20 cellular contexts compared by ENCODE assay signal in the genomic region with DNA sequence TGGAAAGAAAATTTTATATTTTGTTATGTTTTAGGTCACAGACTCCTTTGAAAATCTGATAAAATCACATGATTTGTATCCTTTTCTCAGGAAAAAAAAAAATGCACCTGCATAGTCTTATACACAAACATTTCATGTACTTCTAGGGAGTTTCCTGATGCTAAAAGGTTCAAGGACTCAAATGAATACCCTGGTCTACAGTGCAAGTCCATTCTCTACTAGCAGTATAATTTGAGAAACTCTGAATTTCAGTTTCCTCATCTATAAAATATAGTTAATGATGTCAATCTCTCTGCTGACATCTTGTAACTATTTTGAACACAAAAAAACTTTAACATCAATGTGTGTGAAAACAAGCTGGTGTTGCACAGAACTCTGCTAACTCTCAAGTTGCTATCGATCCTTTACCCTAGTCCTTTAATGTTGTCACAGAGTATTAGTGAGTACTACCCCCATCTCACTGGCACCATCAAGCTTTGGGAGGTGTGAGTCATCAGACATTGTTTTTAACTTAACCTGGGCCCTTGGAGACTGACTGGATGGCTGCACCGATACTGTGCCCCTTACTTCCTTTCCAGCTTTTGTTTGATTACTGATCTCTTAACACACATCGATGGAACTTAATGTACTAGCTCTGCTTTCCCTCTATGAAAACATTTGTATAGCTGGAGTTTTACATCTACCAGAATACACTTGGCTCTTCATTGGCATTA.
DNase-seq lines count a peak whose midpoint lies in the region; ATAC-seq, FAIRE-seq and TF ChIP-seq lines count a peak whose summit lies in the region.
"Had no signal": no experiment of that assay in that cellular context is flagged by ENCODE, and none has a peak within 500 bp of the region (broad histone marks: within the 10 kb centered on the region; RNA-seq: fewer than 3 reads in every experiment).

No MANE protein-coding gene starts in this region.

- no peaks in the 10 kb centered on the region for H4K20me1 ChIP-seq in endothelial cell of umbilical vein (replicated peaks; ENCODE audit: control insufficient read depth, extremely low read depth, insufficient read depth, low read length)

- H3K9ac ChIP-seq in endothelial cell of umbilical vein (replicated peaks; ENCODE audit: extremely low read depth, insufficient read depth, low read length), result no peak overlapping the region

- ATAC-seq in GM18909 (IDR thresholded peaks at IDR 0.05; ENCODE audit: poor library complexity, unreplicated experiment) (peak; percentile 53), HG02852 (IDR thresholded peaks at IDR 0.05; ENCODE audit: unreplicated experiment) (peak; percentile 57), GM21717 (IDR thresholded peaks at IDR 0.05; ENCODE audit: unreplicated experiment) (no peak)
- no peak for ATAC-seq in activated T-cell treated with anti-CD3 and anti-CD28 coated beads, Interleukin-2, amount 50 U/mL, for 72 hours (replicated peaks in 1 of 2)
- ATAC-seq: foreskin keratinocyte had no signal

- H3K4me1 ChIP-seq in endothelial cell of umbilical vein (ENCODE audit: control insufficient read depth, extremely low read depth, insufficient read depth, low read length), result peaks cover 14% of the 10 kb centered on the region
- H3K4me1 ChIP-seq: foreskin keratinocyte, prostate gland had no signal

- CTCF ChIA-PET in endothelial cell of umbilical vein (lab: Charles Lee), result interaction anchor here (0.9 to 1.4 kb wide), 3 partner anchors 11 to 92 kb away, joined by 3 to 4 read pairs (median 4); no protein-coding TSS in a partner anchor

- no peaks in the 10 kb centered on the region for H3K27me3 Mint-ChIP-seq in activated T-cell treated with anti-CD3 and anti-CD28 coated beads, Interleukin-2, amount 50 U/mL, for 72 hours (ENCODE audit: low read depth)

- peak; percentile 98 for DNase-seq in DMS53 treated with DMSO at 0.1 percent for 48 hours (lab: John Stamatoyannopoulos, UW; ENCODE audit: unreplicated experiment)
- peak; percentile 87 for DNase-seq in endothelial cell of umbilical vein (ENCODE audit: low read depth, low spot score)
- no peak for DNase-seq in caudate nucleus (lab: John Stamatoyannopoulos, UW)
- no peak for DNase-seq in hippocampal formation (lab: John Stamatoyannopoulos, UW)
- no peak for DNase-seq in activated T-cell treated with anti-CD3 and anti-CD28 coated beads, Interleukin-2, amount 50 U/mL, for 72 hours
- DNase-seq: activated CD4-positive, alpha-beta T cell treated with anti-CD3 and anti-CD28 coated beads, Interleukin-2, amount 50 U/mL, for 4 hours; activated effector memory CD4-positive, alpha-beta T cell treated with Interleukin-2 at 50 U/mL for 16 hours; DMS 273 treated with DMSO at 0.1 percent for 48 hours; effector CD4-positive, alpha-beta T cell; foreskin keratinocyte; IMR-90; NCI-H1105 treated with DMSO at 0.1 percent for 48 hours; NCI-H82; Right ventricle myocardium superior; T1000 had no signal

- H3K9me3 Mint-ChIP-seq in activated T-cell treated with anti-CD3 and anti-CD28 coated beads, Interleukin-2, amount 50 U/mL, for 72 hours, result peaks cover 3 to 5% of the 10 kb centered on the region in 2 donors

- H3K4me2 ChIP-seq in endothelial cell of umbilical vein (ENCODE audit: insufficient read depth, low read length), result peak overlapping the region; percentile 49

- no peaks in the 10 kb centered on the region for H3K79me2 ChIP-seq in endothelial cell of umbilical vein (ENCODE audit: control insufficient read depth, insufficient read depth, low read length)

- H3K27ac Mint-ChIP-seq in activated T-cell treated with anti-CD3 and anti-CD28 coated beads, Interleukin-2, amount 50 U/mL, for 72 hours, result no peak overlapping the region

- BruUV-seq in endothelial cell of umbilical vein (replicated peaks; lab: Mats Ljungman, UMichigan), result no TSS peak

- peak; percentile 89 for FAIRE-seq in endothelial cell of umbilical vein (lab: Jason Lieb, UNC)
- FAIRE-seq: keratinocyte had no signal

- H3K27ac ChIP-seq in endothelial cell of umbilical vein (ENCODE audit: insufficient read depth, low read depth, low read length) (peak overlapping the region; percentile 22), caudate nucleus (ENCODE audit: low read depth, low read length) (no peak overlapping the region)
- H3K27ac ChIP-seq: foreskin keratinocyte, prostate gland had no signal

- intact Hi-C loops in endothelial cell of umbilical vein (cut with micrococcal nuclease), result loop anchor here (2.0 kb wide), 1 partner anchor 25 kb away; no protein-coding TSS in a partner anchor

- dilution Hi-C loops in endothelial cell of umbilical vein (cut with MboI; ENCODE audit: extremely low pct_ligation_motif_present, low sequenced_read_pairs), result no loop called here

- H3K36me3 Mint-ChIP-seq in activated T-cell treated with anti-CD3 and anti-CD28 coated beads, Interleukin-2, amount 50 U/mL, for 72 hours (ENCODE audit: insufficient read depth in 2 of 2), result no peaks in the 10 kb centered on the region

- H3K4me3 Mint-ChIP-seq in activated T-cell treated with anti-CD3 and anti-CD28 coated beads, Interleukin-2, amount 50 U/mL, for 72 hours, result no peak overlapping the region

- TF ChIP-seq POLR2A in endothelial cell of umbilical vein (IDR thresholded peaks at IDR 0.05; ENCODE audit: low read depth, low read length), result no peak

- H3K27me3 ChIP-seq in endothelial cell of umbilical vein (ENCODE audit: control insufficient read depth in 2 of 2, insufficient read depth in 2 of 2, low read length in 2 of 2), result no peaks in the 10 kb centered on the region
- H3K27me3 ChIP-seq: foreskin keratinocyte had no signal

- no peaks in the 10 kb centered on the region for H3K9me1 ChIP-seq in endothelial cell of umbilical vein (replicated peaks; ENCODE audit: control insufficient read depth, extremely low read depth, insufficient read depth, low read length)

- peak overlapping the region; percentile 20 for H2AFZ ChIP-seq in endothelial cell of umbilical vein (ENCODE audit: low read depth, low read length)

- H3K9me3 ChIP-seq in endothelial cell of umbilical vein (replicated peaks; ENCODE audit: control insufficient read depth, insufficient read depth, low read length), result no peaks in the 10 kb centered on the region
- H3K9me3 ChIP-seq: prostate gland had no signal

- no peak overlapping the region for H3K4me3 ChIP-seq in endothelial cell of umbilical vein (replicated peaks in 1 of 3; ENCODE audit: insufficient read depth in 1 of 3, low read depth in 1 of 3, low read length in 3 of 3)
- H3K4me3 ChIP-seq: prostate gland had no signal

- no peaks in the 10 kb centered on the region for H3K36me3 ChIP-seq in endothelial cell of umbilical vein (ENCODE audit: control insufficient read depth in 2 of 2, extremely low read depth in 1 of 2, insufficient read depth in 2 of 2, low read length in 2 of 2)
- H3K36me3 ChIP-seq: prostate gland had no signal

- no peaks in the 10 kb centered on the region for H3K4me1 Mint-ChIP-seq in activated T-cell treated with anti-CD3 and anti-CD28 coated beads, Interleukin-2, amount 50 U/mL, for 72 hours (ENCODE audit: low read depth)

- no peak for TF ChIP-seq CTCF in endothelial cell of umbilical vein (IDR thresholded peaks at IDR 0.05; ENCODE audit: extremely low read depth in 1 of 2, insufficient read depth in 1 of 2, low read depth in 1 of 2, low read length in 2 of 2)

- POLR2A ChIA-PET in endothelial cell of umbilical vein (lab: Charles Lee), result no interaction called here

TF ChIP-seq in endothelial cell of umbilical vein, 7 proteins besides CTCF, POLR2A, EP300 and RAD21:
- TF ChIP-seq JUN (IDR thresholded peaks at IDR 0.05; ENCODE audit: borderline replicate concordance, insufficient read depth, insufficient read length, low read depth), result peak; percentile 76
- no peak for TF ChIP-seq FOS (IDR thresholded peaks at IDR 0.05; ENCODE audit: borderline replicate concordance, insufficient read depth, low read length)

Comparison
In these comparisons a context has a peak if more than half of its experiments do, and no peak if none do; other contexts are left out.
1. DNase-seq: peak in DMS53 treated with DMSO at 0.1 percent for 48 hours (single experiment) and endothelial cell of umbilical vein (single experiment); none in caudate nucleus (0 of 61), hippocampal formation (0 of 2) and activated T-cell treated with anti-CD3 and anti-CD28 coated beads, Interleukin-2, amount 50 U/mL, for 72 hours (0 of 2).
2. ATAC-seq: peak in GM18909 (single experiment) and HG02852 (single experiment); none in activated T-cell treated with anti-CD3 and anti-CD28 coated beads, Interleukin-2, amount 50 U/mL, for 72 hours (0 of 2) and GM21717 (single experiment).